ENCODE assay signal across 1 cellular context in the genomic region with DNA sequence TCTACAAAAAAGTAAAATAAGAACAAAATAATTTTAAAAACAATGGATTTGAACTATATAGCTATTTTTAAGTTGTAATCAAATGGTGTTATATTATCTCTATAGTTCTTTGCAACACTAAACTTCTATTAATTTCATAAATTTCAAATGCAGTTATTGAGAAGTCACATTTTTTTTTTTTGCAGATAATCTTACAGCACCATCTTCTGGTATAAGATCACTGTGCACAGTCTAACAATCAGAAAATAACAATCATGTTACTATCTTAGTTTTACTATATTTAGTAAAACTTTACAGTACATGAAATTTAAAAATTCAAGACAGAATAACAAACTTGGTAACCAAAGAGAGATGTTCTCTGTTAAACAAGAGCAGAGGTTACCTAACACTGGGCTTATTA.
TF ChIP-seq lines count a peak whose summit lies in the region.

No MANE protein-coding gene starts in this region.

TF ChIP-seq in GM12878, 131 proteins besides CTCF, POLR2A, EP300 and RAD21:
- TF ChIP-seq TAF1 (IDR thresholded peaks at IDR 0.05; ENCODE audit: borderline replicate concordance, low read depth, low read length): no peak
